ENCODE assay signal across 21 cellular contexts in genomic region chr12:107398101-107398500, GRCh38.
"Had no signal": no experiment of that assay in that cellular context is flagged by ENCODE, and none has a peak within 500 bp of the region (broad histone marks: within the 10 kb centered on the region; RNA-seq: fewer than 3 reads in every experiment).

No MANE protein-coding gene starts in this region.

- H3K27me3 Mint-ChIP-seq: activated CD4-positive, alpha-beta T cell treated with anti-CD3 and anti-CD28 coated beads for 36 hours; activated CD8-positive, alpha-beta T cell treated with anti-CD3 and anti-CD28 coated beads for 36 hours; activated naive CD4-positive, alpha-beta T cell treated with anti-CD3 and anti-CD28 coated beads, Interleukin-2, amount 10 ng/mL, durations not matched to agents 7 days and 5 days had no signal

- H3K9me3 ChIP-seq: esophagus muscularis mucosa, lower lobe of right lung, prostate gland, right lobe of liver, spleen, suprapubic skin had no signal

- H3K4me3 ChIP-seq: esophagus muscularis mucosa, lower lobe of right lung, prostate gland, right lobe of liver, spleen, suprapubic skin had no signal

- H3K4me1 ChIP-seq: esophagus muscularis mucosa, lower lobe of right lung, prostate gland, right lobe of liver had no signal

- ATAC-seq: activated CD4-positive, alpha-beta T cell treated with anti-CD3 and anti-CD28 coated beads for 36 hours; activated CD8-positive, alpha-beta T cell treated with anti-CD3 and anti-CD28 coated beads for 36 hours; lower lobe of right lung; right lobe of liver; stimulated activated naive B cell treated with anti-CD40 and anti-IgM and Interleukin-4, amounts not matched to agents 10 μg/mL and 1 μg/mL and 100 μg/mL, for 72 hours had no signal

- H3K36me3 ChIP-seq: esophagus muscularis mucosa, lower lobe of right lung, prostate gland, right lobe of liver, spleen, suprapubic skin had no signal

- H3K4me3 Mint-ChIP-seq: activated CD4-positive, alpha-beta T cell treated with anti-CD3 and anti-CD28 coated beads for 36 hours; activated CD8-positive, alpha-beta T cell treated with anti-CD3 and anti-CD28 coated beads for 36 hours; activated naive CD4-positive, alpha-beta T cell treated with anti-CD3 and anti-CD28 coated beads, Interleukin-2, amount 10 ng/mL, durations not matched to agents 7 days and 5 days; activated T-helper 1 cell treated with anti-CD3 and anti-CD28 coated beads, Interleukin-12 subunit alpha, Interleukin-12 subunit beta, Interleukin-2, Interleukin-4 antibody, amounts not matched to agents 30 ng/mL and 10 ng/mL and 1 ng/mL, durations not matched to agents 14 hours and 24 hours and 36 hours; immature natural killer cell; naive B cell; stimulated activated naive B cell treated with anti-CD40 and anti-IgM and Interleukin-4, amounts not matched to agents 10 μg/mL and 1 μg/mL and 100 μg/mL, for 72 hours had no signal

- H3K27ac Mint-ChIP-seq: activated CD4-positive, alpha-beta T cell treated with anti-CD3 and anti-CD28 coated beads for 36 hours; activated CD8-positive, alpha-beta T cell treated with anti-CD3 and anti-CD28 coated beads for 36 hours; activated naive CD4-positive, alpha-beta T cell treated with anti-CD3 and anti-CD28 coated beads, Interleukin-2, amount 10 ng/mL, durations not matched to agents 7 days and 5 days; activated T-helper 1 cell treated with anti-CD3 and anti-CD28 coated beads, Interleukin-12 subunit alpha, Interleukin-12 subunit beta, Interleukin-2, Interleukin-4 antibody, amounts not matched to agents 30 ng/mL and 10 ng/mL and 1 ng/mL, durations not matched to agents 14 hours and 24 hours and 36 hours; immature natural killer cell; stimulated activated naive B cell treated with anti-CD40 and anti-IgM and Interleukin-4, amounts not matched to agents 10 μg/mL and 1 μg/mL and 100 μg/mL, for 72 hours had no signal

- H3K36me3 Mint-ChIP-seq: immature natural killer cell; naive B cell; stimulated activated naive B cell treated with anti-CD40 and anti-IgM and Interleukin-4, amounts not matched to agents 10 μg/mL and 1 μg/mL and 100 μg/mL, for 72 hours had no signal

- DNase-seq: activated CD4-positive, alpha-beta T cell treated with anti-CD3 and anti-CD28 coated beads for 36 hours; activated CD8-positive, alpha-beta memory T cell treated with anti-CD3 and anti-CD28 coated beads, Interleukin-2, amount 50 U/mL, for 4 hours; activated CD8-positive, alpha-beta T cell treated with anti-CD3 and anti-CD28 coated beads for 36 hours; activated naive CD4-positive, alpha-beta T cell treated with anti-CD3 and anti-CD28 coated beads, Interleukin-2, amount 10 ng/mL, durations not matched to agents 7 days and 5 days; amniotic stem cell; cerebellar nuclear complex; foreskin fibroblast; immature natural killer cell; lower lobe of right lung; naive B cell; occipital lobe; right lobe of liver; spleen; stimulated activated CD4-positive, alpha-beta T cell treated with anti-CD3 and anti-CD28 coated beads, Interleukin-1b, Interleukin-23, amount 100 ng/mL, for 48 hours; stimulated activated naive B cell treated with anti-CD40 and anti-IgM and Interleukin-4, amounts not matched to agents 10 μg/mL and 1 μg/mL and 100 μg/mL, for 72 hours; T1000 had no signal

- H3K9me3 Mint-ChIP-seq: activated T-helper 1 cell treated with anti-CD3 and anti-CD28 coated beads, Interleukin-12 subunit alpha, Interleukin-12 subunit beta, Interleukin-2, Interleukin-4 antibody, amounts not matched to agents 30 ng/mL and 10 ng/mL and 1 ng/mL, durations not matched to agents 14 hours and 24 hours and 36 hours; immature natural killer cell; naive B cell; stimulated activated naive B cell treated with anti-CD40 and anti-IgM and Interleukin-4, amounts not matched to agents 10 μg/mL and 1 μg/mL and 100 μg/mL, for 72 hours had no signal

- H3K27ac ChIP-seq: esophagus muscularis mucosa, lower lobe of right lung, prostate gland, right lobe of liver, spleen, suprapubic skin, VCaP had no signal

- H3K27me3 ChIP-seq: right lobe of liver, spleen, suprapubic skin had no signal
